22 cellular contexts compared by ENCODE assay signal in genomic region chr14:94679941-94680340, GRCh38.
A peak's percentile ranks its signal among the peaks of the same experiment; 100 is the strongest.
DNase-seq lines count a peak whose midpoint lies in the region; ATAC-seq, FAIRE-seq and TF ChIP-seq lines count a peak whose summit lies in the region.
"Had no signal": no experiment of that assay in that cellular context is flagged by ENCODE, and none has a peak within 500 bp of the region (broad histone marks: within the 10 kb centered on the region; RNA-seq: fewer than 3 reads in every experiment).

No MANE protein-coding gene starts in this region.

- CTCF ChIA-PET in activated CD8-positive, alpha-beta memory T cell treated with anti-CD3 and anti-CD28 coated beads, Interleukin-2, amount 10 ng/mL, durations not matched to agents 7 days and 5 days (lab: Charles Lee): interaction anchor here (2.4 kb wide), 1 partner anchor 9 kb away, joined by 8 read pairs; no protein-coding TSS in a partner anchor
- CTCF ChIA-PET in K562 (lab: Yijun Ruan, JAX; ENCODE audit: low intra/inter-chr PET ratio): no interaction called here

- H3K36me3 Mint-ChIP-seq in activated CD8-positive, alpha-beta memory T cell treated with anti-CD3 and anti-CD28 coated beads, Interleukin-2, amount 10 ng/mL, durations not matched to agents 7 days and 5 days: no peaks in the 10 kb centered on the region
- H3K36me3 Mint-ChIP-seq in T-helper 17 cell (ENCODE audit: low read depth): peaks cover 4% of the 10 kb centered on the region

- no peaks in the 10 kb centered on the region for H3K79me2 ChIP-seq in K562 (ENCODE audit: control insufficient read depth, insufficient read depth, low read length)

- no peaks in the 10 kb centered on the region; a peak in 1 of 5 replicates for H3K4me1 ChIP-seq in K562 (replicated peaks in 1 of 2; ENCODE audit: control insufficient read depth in 2 of 2, insufficient read depth in 2 of 2, low read length in 2 of 2)
- H3K4me1 ChIP-seq in right lobe of liver: peaks cover 0 to 21% (median 6%) of the 10 kb centered on the region in 4 donors
- no peaks in the 10 kb centered on the region for H3K4me1 ChIP-seq in spleen
- H3K4me1 ChIP-seq: Caco-2 had no signal

- H3K9me1 ChIP-seq in K562 (ENCODE audit: control insufficient read depth, insufficient read depth, low read length): no peaks in the 10 kb centered on the region

- no peak overlapping the region for H2AFZ ChIP-seq in K562 (ENCODE audit: low read depth, low read length)
- H2AFZ ChIP-seq: PC-9 had no signal

- no peak for ATAC-seq in activated CD8-positive, alpha-beta memory T cell treated with anti-CD3 and anti-CD28 coated beads, Interleukin-2, amount 10 ng/mL, durations not matched to agents 7 days and 5 days
- ATAC-seq in K562: no peak
- peak; percentile 34 to 58 (median 47) for ATAC-seq in right lobe of liver
- no peak for ATAC-seq in T-helper 17 cell

- POLR2A ChIA-PET in K562 (lab: Yijun Ruan, JAX): no interaction called here

- no peaks in the 10 kb centered on the region for H3K4me1 Mint-ChIP-seq in activated CD8-positive, alpha-beta memory T cell treated with anti-CD3 and anti-CD28 coated beads, Interleukin-2, amount 10 ng/mL, durations not matched to agents 7 days and 5 days
- no peaks in the 10 kb centered on the region for H3K4me1 Mint-ChIP-seq in T-helper 17 cell

- in situ Hi-C loops in K562 (cut with MboI): no loop called here

- WGBS in K562 (ENCODE audit: insufficient coverage, low coverage, missing lambda C conversion rate): 4% methylated on average over 8 of the region's 10 CpGs
- WGBS in right lobe of liver (ENCODE audit: insufficient coverage, low coverage, low lambda C conversion rate, missing lambda C conversion rate): 20% methylated on average over 6 of the region's 10 CpGs
- WGBS in spleen, 5 donors: 79 to 86% (median 84%) methylated on average over 9 to 10 of the region's 10 CpGs

- H3K4me3 ChIP-seq in K562: no peak overlapping the region
- peak overlapping the region in 2 of 3 donors; percentile 29 to 37 for H3K4me3 ChIP-seq in right lobe of liver
- no peak overlapping the region for H3K4me3 ChIP-seq in spleen
- H3K4me3 ChIP-seq: PC-9 had no signal

- peak; percentile 22 for DNase-seq in activated CD8-positive, alpha-beta memory T cell treated with anti-CD3 and anti-CD28 coated beads, Interleukin-2, amount 10 ng/mL, durations not matched to agents 7 days and 5 days
- DNase-seq in activated CD8-positive, alpha-beta memory T cell treated with anti-CD3 and anti-CD28 coated beads, Interleukin-2, amount 50 U/mL, for 48 hours: no peak
- DNase-seq in K562 (ENCODE audit: extremely low read depth in 1 of 4, low spot score in 3 of 4): peak in 2 of 4 experiments; percentile 11
- DNase-seq in right lobe of liver: peak in 1 of 3 donors; percentile 69
- DNase-seq in spleen: peak; percentile 63
- DNase-seq in T-helper 17 cell: no peak
- no peak for DNase-seq in activated CD4-positive, CD25-positive, alpha-beta regulatory T cell (lab: John Stamatoyannopoulos, UW)
- no peak for DNase-seq in GM12891 (ENCODE audit: insufficient read length, low spot score)
- DNase-seq: Caco-2; CD4-positive, alpha-beta T cell; H7; HFFc6; IMR-90; Karpas-422; NCI-H1436 treated with DMSO at 0.1 percent for 48 hours; NCI-H2029; NCI-H526; PC-9 had no signal

- no peaks in the 10 kb centered on the region for H4K20me1 ChIP-seq in K562 (replicated peaks; ENCODE audit: control insufficient read depth, insufficient read depth, low read length)

- BruUV-seq in K562 (replicated peaks; lab: Mats Ljungman, UMichigan): no TSS peak

- FAIRE-seq in K562 (lab: Jason Lieb, UNC) (no peak), GM12891 (lab: Jason Lieb, UNC) (no peak)
- FAIRE-seq: A204.1, G401.6 had no signal

- no peaks in the 10 kb centered on the region for H3K27me3 Mint-ChIP-seq in activated CD8-positive, alpha-beta memory T cell treated with anti-CD3 and anti-CD28 coated beads, Interleukin-2, amount 10 ng/mL, durations not matched to agents 7 days and 5 days
- H3K27me3 Mint-ChIP-seq in T-helper 17 cell: peaks cover 41% of the 10 kb centered on the region

- peaks cover 0 to 2% of the 10 kb centered on the region in 2 experiments; a peak in 1 of 5 replicates for H3K27me3 ChIP-seq in K562 (ENCODE audit: control insufficient read depth in 2 of 2, insufficient read depth in 2 of 2, low read length in 2 of 2)
- no peaks in the 10 kb centered on the region for H3K27me3 ChIP-seq in right lobe of liver
- peaks cover 0 to 35% (median 0%) of the 10 kb centered on the region in 7 donors for H3K27me3 ChIP-seq in spleen (replicated peaks in 1 of 7)

- TF ChIP-seq CTCF in K562 (IDR thresholded peaks at IDR 0.05 in 2 of 3, conservative IDR thresholded peaks at IDR 0.05 in 1 of 3; ENCODE audit: insufficient read depth in 2 of 3, low read depth in 1 of 3, low read length in 3 of 3) (no peak), right lobe of liver (IDR thresholded peaks at IDR 0.05) (no peak), spleen (IDR thresholded peaks at IDR 0.05 in 8 of 11, conservative IDR thresholded peaks at IDR 0.05 in 3 of 11) (no peak)

- TF ChIP-seq RAD21 in K562 (CRISPR knock-in tag; conservative IDR thresholded peaks at IDR 0.05 in 1 of 2, IDR thresholded peaks at IDR 0.05 in 1 of 2): no peak

- no peak overlapping the region for H3K27ac ChIP-seq in K562 (ENCODE audit: extremely low read depth, low read depth, low read length)
- peak overlapping the region in 1 of 3 donors; percentile 53 for H3K27ac ChIP-seq in right lobe of liver
- no peak overlapping the region for H3K27ac ChIP-seq in spleen
- H3K27ac ChIP-seq: HL-60, PC-9, RWPE1 had no signal

- H3K9me3 ChIP-seq in K562 (replicated peaks; ENCODE audit: control insufficient read depth, insufficient read depth, low read depth, low read length): no peaks in the 10 kb centered on the region
- no peaks in the 10 kb centered on the region for H3K9me3 ChIP-seq in right lobe of liver
- H3K9me3 ChIP-seq in spleen: no peaks in the 10 kb centered on the region
- no peaks in the 10 kb centered on the region for H3K9me3 ChIP-seq in T-helper 17 cell (ENCODE audit: control insufficient read depth, low read length, poor library complexity, severe bottlenecking)
- H3K9me3 ChIP-seq: Caco-2 had no signal

- no peak overlapping the region for H3K9ac ChIP-seq in K562 (ENCODE audit: insufficient read depth in 1 of 2, low read depth in 2 of 2, low read length in 2 of 2)

- TF ChIP-seq POLR2A in K562 (conservative IDR thresholded peaks at IDR 0.05): no peak
- TF ChIP-seq POLR2A in right lobe of liver (IDR thresholded peaks at IDR 0.05): no peak
- no peak for TF ChIP-seq POLR2A in spleen (IDR thresholded peaks at IDR 0.05)
- no peak for TF ChIP-seq POLR2A in GM12891 (IDR thresholded peaks at IDR 0.05; ENCODE audit: low read depth, low read length)

- intact Hi-C loops in K562 (cut with micrococcal nuclease): no loop called here
- intact Hi-C loops in right lobe of liver (cut with DNase I): loop anchor here in 1 of 2 donors (10.0 kb wide), 1 partner anchor 55 kb away; no protein-coding TSS in a partner anchor
- intact Hi-C loops in spleen (cut with DNase I; ENCODE audit: low total_unique reads): loop anchor here (10.0 kb wide), 1 partner anchor 425 kb away; no protein-coding TSS in a partner anchor

- no peaks in the 10 kb centered on the region for H3K9me3 Mint-ChIP-seq in activated CD8-positive, alpha-beta memory T cell treated with anti-CD3 and anti-CD28 coated beads, Interleukin-2, amount 10 ng/mL, durations not matched to agents 7 days and 5 days (ENCODE audit: low read depth)
- H3K9me3 Mint-ChIP-seq: CD4-positive, alpha-beta T cell had no signal

- no peak overlapping the region for H3K4me2 ChIP-seq in K562 (ENCODE audit: insufficient read depth, low read length)
- H3K4me2 ChIP-seq: PC-9 had no signal

- no peak overlapping the region for H3K4me3 Mint-ChIP-seq in activated CD8-positive, alpha-beta memory T cell treated with anti-CD3 and anti-CD28 coated beads, Interleukin-2, amount 10 ng/mL, durations not matched to agents 7 days and 5 days
- no peak overlapping the region for H3K4me3 Mint-ChIP-seq in T-helper 17 cell
- H3K4me3 Mint-ChIP-seq: CD4-positive, alpha-beta T cell; HFFc6 had no signal

- H3K36me3 ChIP-seq in K562 (ENCODE audit: control insufficient read depth, insufficient read depth, low read length) (no peaks in the 10 kb centered on the region), right lobe of liver (no peaks in the 10 kb centered on the region), spleen (no peaks in the 10 kb centered on the region)

- H3K27ac Mint-ChIP-seq in activated CD8-positive, alpha-beta memory T cell treated with anti-CD3 and anti-CD28 coated beads, Interleukin-2, amount 10 ng/mL, durations not matched to agents 7 days and 5 days: no peak overlapping the region
- H3K27ac Mint-ChIP-seq in T-helper 17 cell: no peak overlapping the region
- H3K27ac Mint-ChIP-seq: CD4-positive, alpha-beta T cell; HFFc6 had no signal

- no peak for TF ChIP-seq EP300 in K562 (IDR thresholded peaks at IDR 0.05; ENCODE audit: low read length)

TF ChIP-seq in K562, 482 proteins besides CTCF, POLR2A, EP300 and RAD21 (continues in another document):
- no peak for TF ChIP-seq ZNF165 (CRISPR knock-in tag; IDR thresholded peaks at IDR 0.05; ENCODE audit: borderline replicate concordance)
- TF ChIP-seq NFYB (IDR thresholded peaks at IDR 0.05; ENCODE audit: extremely low read depth, insufficient read length): peak; percentile 52
- no peak for TF ChIP-seq ZBTB8A (IDR thresholded peaks at IDR 0.05; ENCODE audit: partially characterized antibody)
- TF ChIP-seq MEF2A (IDR thresholded peaks at IDR 0.05; ENCODE audit: control insufficient read depth, low read depth, low read length): no peak

TF ChIP-seq in GM12891, 5 proteins besides CTCF, POLR2A, EP300 and RAD21:
- no peak for TF ChIP-seq POU2F2 (IDR thresholded peaks at IDR 0.05; ENCODE audit: low read depth, low read length)
- TF ChIP-seq POLR2AphosphoS5 (IDR thresholded peaks at IDR 0.05; ENCODE audit: low read depth, low read length): no peak
- TF ChIP-seq SPI1 (IDR thresholded peaks at IDR 0.05; ENCODE audit: low read depth, low read length): no peak
- TF ChIP-seq TAF1 (IDR thresholded peaks at IDR 0.05; ENCODE audit: low read depth, low read length): no peak
- no peak for TF ChIP-seq PAX5 (IDR thresholded peaks at IDR 0.05; ENCODE audit: insufficient read depth, low read length, severe bottlenecking)

Comparison
In these comparisons a context has a peak if more than half of its experiments do, and no peak if none do; other contexts are left out.
1. DNase-seq: peak in activated CD8-positive, alpha-beta memory T cell treated with anti-CD3 and anti-CD28 coated beads, Interleukin-2, amount 10 ng/mL, durations not matched to agents 7 days and 5 days (single experiment) and spleen (single experiment); none in activated CD8-positive, alpha-beta memory T cell treated with anti-CD3 and anti-CD28 coated beads, Interleukin-2, amount 50 U/mL, for 48 hours (single experiment), T-helper 17 cell (0 of 3), activated CD4-positive, CD25-positive, alpha-beta regulatory T cell (0 of 4) and GM12891 (single experiment).
2. ATAC-seq: peak in right lobe of liver (4 of 4); none in activated CD8-positive, alpha-beta memory T cell treated with anti-CD3 and anti-CD28 coated beads, Interleukin-2, amount 10 ng/mL, durations not matched to agents 7 days and 5 days (single experiment), K562 (single experiment) and T-helper 17 cell (single experiment).
3. H3K4me3 ChIP-seq: peak in right lobe of liver (2 of 3); none in K562 (single experiment) and spleen (0 of 8).